In the genomic region with DNA sequence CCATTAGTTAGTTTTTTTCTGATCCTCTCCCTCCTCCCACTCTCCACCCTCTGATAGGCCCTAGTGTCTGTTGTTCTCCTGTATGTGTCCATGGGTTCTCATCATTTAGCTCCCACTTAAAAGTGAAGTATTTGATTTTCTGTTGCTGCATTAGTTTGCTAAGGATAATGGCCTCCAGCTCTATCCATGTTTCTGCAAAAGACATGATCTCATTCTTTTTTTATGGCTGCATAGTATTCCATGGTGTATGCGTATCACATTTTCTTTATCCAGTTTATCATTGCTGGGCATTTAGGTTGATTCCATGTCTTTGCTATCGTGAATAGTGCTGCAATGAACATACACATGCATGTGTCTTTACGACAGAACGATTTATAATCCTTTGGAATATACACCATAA, we compare ENCODE assay signal across 1 cellular context.
TF ChIP-seq lines count a peak whose summit lies in the region.

No MANE protein-coding gene starts in this region.

TF ChIP-seq in HEK293, 187 proteins besides CTCF, POLR2A, EP300 and RAD21:
- TF ChIP-seq, protein P1, sequence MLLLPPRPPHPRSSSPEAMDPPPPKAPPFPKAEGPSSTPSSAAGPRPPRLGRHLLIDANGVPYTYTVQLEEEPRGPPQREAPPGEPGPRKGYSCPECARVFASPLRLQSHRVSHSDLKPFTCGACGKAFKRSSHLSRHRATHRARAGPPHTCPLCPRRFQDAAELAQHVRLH (tag by site-specific recombination; IDR thresholded peaks at IDR 0.05), result peak; percentile 51; the same call in 1 of the 2 replicates
- peak; percentile 96 for TF ChIP-seq ZNF146 (tag by site-specific recombination; IDR thresholded peaks at IDR 0.05)
TF ChIP-seq in HEK293: peak in this region for 2; not testable (repeated sequence) for 185.
